8 cellular contexts compared by ENCODE assay signal in the genomic region with DNA sequence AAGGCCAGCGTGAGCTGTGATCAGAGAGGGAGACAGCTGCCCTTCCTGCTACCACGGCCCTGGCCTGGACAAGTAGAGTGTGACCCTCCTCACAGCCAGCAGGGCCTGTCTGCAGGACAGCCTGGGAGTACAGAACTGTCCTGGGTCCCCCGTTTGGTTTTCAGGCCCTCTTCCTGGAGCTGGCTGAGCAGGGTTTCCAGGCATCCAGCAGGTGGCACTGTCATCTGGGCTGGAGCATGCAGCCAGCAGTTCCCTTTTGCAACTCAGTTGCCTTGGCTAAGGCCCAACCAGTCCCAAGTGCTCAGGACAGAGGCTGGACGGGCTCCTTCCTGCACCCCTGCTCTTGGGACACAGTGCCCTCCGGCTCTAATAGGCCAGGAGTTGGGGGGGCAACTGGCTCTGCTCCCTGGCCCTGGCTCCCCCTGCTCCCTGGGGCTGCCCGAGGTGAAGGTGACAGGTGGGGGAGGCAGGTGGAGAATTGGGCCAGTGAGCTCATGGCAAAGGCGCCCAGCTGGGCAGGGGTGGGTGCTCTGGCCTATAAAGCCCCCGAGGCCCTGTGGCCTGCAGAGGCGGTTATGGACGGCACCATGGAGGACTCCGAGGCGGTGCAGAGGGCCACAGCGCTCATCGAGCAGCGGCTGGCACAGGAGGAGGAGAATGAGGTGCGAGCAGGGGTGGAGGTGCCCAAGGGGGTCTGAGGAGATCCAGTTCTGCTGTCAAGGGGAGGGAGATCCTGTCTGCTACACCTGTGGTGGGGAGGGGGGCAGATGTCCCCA. TPM values are rescaled to one million over a fixed set of nuclear protein-coding genes. Genes with fewer than 3 reads are reported as not detected.
DNase-seq lines count a peak whose midpoint lies in the region; ATAC-seq and TF ChIP-seq lines count a peak whose summit lies in the region.

ANKRD2 (plus strand) TSS at position 566 of the 776 bp plus-strand sequence; CDS start at position 576, 10 bp downstream.

- H3K36me3 Mint-ChIP-seq in activated naive CD8-positive, alpha-beta T cell treated with anti-CD3 and anti-CD28 coated beads, Interleukin-2, amount 10 ng/mL, durations not matched to agents 7 days and 5 days = no peaks in the 10 kb centered on the region

- peak; percentile 47 to 90 (median 73) for TF ChIP-seq CTCF in prostate gland (IDR thresholded peaks at IDR 0.05)

- peak; percentile 70 for DNase-seq in SIG-M5 treated with dmso at 0.1 percent for 504 hours (lab: John Stamatoyannopoulos, UW; ENCODE audit: unreplicated experiment)
- DNase-seq in SIG-M5 (lab: John Stamatoyannopoulos, UW) = no peak
- DNase-seq in SK-N-DZ (ENCODE audit: low spot score) = peak; percentile 76
- peak; percentile 69 for DNase-seq in activated naive CD8-positive, alpha-beta T cell treated with anti-CD3 and anti-CD28 coated beads, Interleukin-2, amount 10 ng/mL, durations not matched to agents 7 days and 5 days
- DNase-seq in Right ventricle myocardium superior = peak; percentile 88
- DNase-seq in prostate gland (ENCODE audit: low spot score) = peak; percentile 74
- peak; percentile 90 to 93 for DNase-seq in aorta

- H3K36me3 ChIP-seq in HUES48 (ENCODE audit: control insufficient read depth, insufficient read depth, low read length) (peaks cover 16% of the 10 kb centered on the region), prostate gland (no peaks in the 10 kb centered on the region), aorta (ENCODE audit: control insufficient read depth in 1 of 2, insufficient read depth in 2 of 2, low read length in 1 of 2) (peaks cover 2 to 6% of the 10 kb centered on the region in 2 donors)

- no peak within 1 kb of the TSS for H3K9ac ChIP-seq in HUES48 (ENCODE audit: low read depth, low read length)

- H3K27ac ChIP-seq in HUES48 (ENCODE audit: low read depth, low read length) (peak within 1 kb of the TSS; percentile 50), prostate gland (peak within 1 kb of the TSS; percentile 50 to 55), aorta (ENCODE audit: low read depth in 1 of 2, low read length in 2 of 2) (no peak within 1 kb of the TSS)

- H3K9me3 ChIP-seq in HUES48 (ENCODE audit: control insufficient read depth, insufficient read depth, low read length) (no peaks in the 10 kb centered on the region), prostate gland (no peaks in the 10 kb centered on the region), aorta (ENCODE audit: control insufficient read depth, low read length) (no peaks in the 10 kb centered on the region)

- H3K4me3 ChIP-seq in HUES48 (ENCODE audit: low read depth, low read length) (no peak within 1 kb of the TSS), prostate gland (no peak within 1 kb of the TSS), aorta (ENCODE audit: low read length in 2 of 2) (no peak within 1 kb of the TSS)

- peak; percentile 81 for ATAC-seq in activated naive CD8-positive, alpha-beta T cell treated with anti-CD3 and anti-CD28 coated beads, Interleukin-2, amount 10 ng/mL, durations not matched to agents 7 days and 5 days (ENCODE audit: low read depth)
- ATAC-seq in Right ventricle myocardium superior (ENCODE audit: poor library complexity) (peak; percentile 85), aorta (ENCODE audit: low FRiP score) (peak; percentile 87)

- H3K4me3 Mint-ChIP-seq in activated naive CD8-positive, alpha-beta T cell treated with anti-CD3 and anti-CD28 coated beads, Interleukin-2, amount 10 ng/mL, durations not matched to agents 7 days and 5 days = no peak within 1 kb of the TSS

- TF ChIP-seq POLR2A in prostate gland (IDR thresholded peaks at IDR 0.05) = no peak

- H3K9me3 Mint-ChIP-seq in activated naive CD8-positive, alpha-beta T cell treated with anti-CD3 and anti-CD28 coated beads, Interleukin-2, amount 10 ng/mL, durations not matched to agents 7 days and 5 days = no peaks in the 10 kb centered on the region

- intact Hi-C loops in Right ventricle myocardium superior (cut with DNase I) = loop anchor here (2.0 kb wide), 1 partner anchor 38 kb away; no protein-coding TSS in a partner anchor
- intact Hi-C loops in prostate gland (cut with DNase I) = loop anchor here (2.0 kb wide), 1 partner anchor 40 kb away; no protein-coding TSS in a partner anchor
- intact Hi-C loops in aorta (cut with DNase I) = loop anchor here (1.0 to 2.0 kb wide), 2 partner anchors 38 to 39 kb away; no protein-coding TSS in a partner anchor

- H3K4me1 ChIP-seq in HUES48 (ENCODE audit: control insufficient read depth, insufficient read depth, low read length) (peaks cover 10% of the 10 kb centered on the region), prostate gland (replicated peaks) (no peaks in the 10 kb centered on the region), aorta (ENCODE audit: control insufficient read depth in 1 of 2, insufficient read depth in 2 of 2, low read length in 2 of 2) (no peaks in the 10 kb centered on the region)

- POLR2A ChIA-PET in activated naive CD8-positive, alpha-beta T cell treated with anti-CD3 and anti-CD28 coated beads, Interleukin-2, amount 10 ng/mL, durations not matched to agents 7 days and 5 days (lab: Charles Lee) = no interaction called here

- no peaks in the 10 kb centered on the region for H3K4me1 Mint-ChIP-seq in activated naive CD8-positive, alpha-beta T cell treated with anti-CD3 and anti-CD28 coated beads, Interleukin-2, amount 10 ng/mL, durations not matched to agents 7 days and 5 days

- H3K27me3 Mint-ChIP-seq in activated naive CD8-positive, alpha-beta T cell treated with anti-CD3 and anti-CD28 coated beads, Interleukin-2, amount 10 ng/mL, durations not matched to agents 7 days and 5 days = peaks cover 2% of the 10 kb centered on the region

- H3K27me3 ChIP-seq in HUES48 (ENCODE audit: control insufficient read depth, insufficient read depth, low read length) (no peaks in the 10 kb centered on the region), prostate gland (replicated peaks; ENCODE audit: insufficient read depth) (no peaks in the 10 kb centered on the region), aorta (ENCODE audit: control insufficient read depth in 1 of 2, insufficient read depth in 2 of 2, low read length in 1 of 2) (no peaks in the 10 kb centered on the region)

- WGBS in prostate gland = 67% methylated on average over 16 of the region's 16 CpGs
- 68 to 70% methylated on average over 16 of the region's 16 CpGs for WGBS in aorta, 2 donors

- H3K27ac Mint-ChIP-seq in activated naive CD8-positive, alpha-beta T cell treated with anti-CD3 and anti-CD28 coated beads, Interleukin-2, amount 10 ng/mL, durations not matched to agents 7 days and 5 days = no peak within 1 kb of the TSS

RNA-seq across cellular contexts. Expression of gene ANKRD2, which starts in this region (rescaled TPM):
- polyA plus RNA-seq in SK-N-DZ (2014; cell fraction: cytosol; rRNA removed) = not detected in 2 replicates
- polyA plus RNA-seq in SK-N-DZ (2014; cell fraction: nucleus; rRNA removed) = not detected in 2 replicates
- total RNA-seq in activated naive CD8-positive, alpha-beta T cell treated with anti-CD3 and anti-CD28 coated beads, Interleukin-2, amount 10 ng/mL, durations not matched to agents 7 days and 5 days = under 1 TPM in 1 of 2 experiments, not detected in 1; 0.23 TPM
- total RNA-seq in Right ventricle myocardium superior (152 TPM), prostate gland (10 to 100 TPM in 1 of 2 donors, not detected in 1; 13.9 TPM), aorta (under 1 TPM; 0.39 to 0.78 TPM)
- 1 to 10 TPM; 1.4 to 3.1 TPM for polyA plus RNA-seq in aorta

Comparison
In these comparisons a context has a peak if more than half of its experiments do, and no peak if none do; other contexts are left out.
1. RNA of gene ANKRD2 (total RNA-seq): 152 TPM in Right ventricle myocardium superior (single experiment); 13.9 TPM in prostate gland, 0.39 to 0.78 TPM in aorta and 0.23 TPM in activated naive CD8-positive, alpha-beta T cell treated with anti-CD3 and anti-CD28 coated beads, Interleukin-2, amount 10 ng/mL, durations not matched to agents 7 days and 5 days; every median in the first group is over 10 times any median in the second.
2. Peak in DNase-seq and ATAC-seq in activated naive CD8-positive, alpha-beta T cell treated with anti-CD3 and anti-CD28 coated beads, Interleukin-2, amount 10 ng/mL, durations not matched to agents 7 days and 5 days; RNA of the gene not detected or under 1 TPM.
3. H3K27ac ChIP-seq: peak in HUES48 (single experiment) and prostate gland (2 of 2); none in aorta (0 of 2).
4. Peak in every context shown above with its lines, with median percentiles within 50 percentile points of each other: ATAC-seq.